ENCODE assay signal across 1 cellular context in the genomic region with DNA sequence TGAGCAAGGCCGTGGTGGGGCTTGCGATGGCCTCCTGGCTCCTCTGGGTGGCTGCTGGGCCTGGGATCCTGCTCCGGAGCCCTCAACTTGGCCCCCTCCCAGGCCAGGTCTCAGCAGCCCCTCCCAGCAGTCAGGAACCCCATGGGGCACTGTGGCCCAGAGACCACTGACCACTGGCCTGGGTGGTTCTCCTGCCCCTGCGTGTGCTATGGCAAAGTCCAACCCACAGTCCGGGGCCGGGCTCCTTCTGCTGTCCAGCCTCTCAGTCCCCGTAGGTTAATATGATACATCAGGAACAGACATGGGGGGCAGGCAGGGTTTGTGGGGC.
TF ChIP-seq lines count a peak whose summit lies in the region.

No MANE protein-coding gene starts in this region.

TF ChIP-seq in HepG2, 621 proteins besides CTCF, POLR2A, EP300 and RAD21 (continued from another document):
- TF ChIP-seq KDM2A (CRISPR knock-in tag; IDR thresholded peaks at IDR 0.05; ENCODE audit: borderline replicate concordance, low read depth) (peak; percentile 28; the same call in 1 of the 2 replicates), SRSF1 (optimal IDR thresholded peaks at IDR 0.05; ENCODE audit: low read depth, low read length) (no peak), PPARG (CRISPR knock-in tag; conservative IDR thresholded peaks at IDR 0.05) (no peak), NR2F1 (CRISPR knock-in tag; IDR thresholded peaks at IDR 0.05) (no peak)
